Comparison of ENCODE assay signal across 8 cellular contexts in the genomic region with DNA sequence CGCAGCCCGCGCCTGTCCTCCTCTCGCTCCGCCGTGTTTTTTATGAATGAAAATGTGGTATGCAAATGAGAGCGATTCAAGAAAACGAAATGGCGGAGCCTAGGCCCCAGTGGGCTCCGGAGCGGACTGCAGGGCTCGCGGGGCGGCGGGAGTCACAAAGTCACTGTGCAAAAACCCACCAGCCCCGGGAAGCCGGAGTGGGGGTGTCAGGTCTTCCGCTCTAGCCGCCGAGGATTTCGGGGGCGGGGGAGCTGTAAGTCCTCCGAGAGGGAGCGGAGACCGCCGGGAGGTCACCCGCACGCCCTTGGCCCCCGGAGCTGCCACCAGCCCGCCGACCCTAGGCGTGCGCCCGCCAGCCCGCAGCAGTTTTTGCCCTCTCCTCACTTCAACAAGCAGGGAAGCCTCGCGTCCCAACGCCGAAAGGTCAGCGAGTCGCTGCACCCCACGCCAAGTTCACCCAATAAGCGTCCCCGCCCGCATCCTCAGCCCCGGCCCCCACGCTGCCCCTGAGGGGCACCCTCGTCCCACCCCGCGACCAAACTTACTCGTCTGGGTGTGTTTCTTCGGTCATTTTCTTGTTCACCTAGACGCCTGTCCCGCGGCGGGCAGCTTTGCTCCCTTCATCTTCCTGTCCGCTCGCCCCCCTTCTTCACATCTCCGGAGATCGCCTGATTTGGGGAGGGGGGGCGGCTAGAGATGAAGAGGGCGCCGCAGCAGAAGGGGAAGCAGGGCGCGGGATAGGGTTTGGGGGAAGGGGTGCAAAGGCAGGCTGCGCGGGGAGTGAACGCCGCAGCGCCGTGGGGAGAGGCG. TPM values are rescaled to one million over a fixed set of nuclear protein-coding genes. Genes with fewer than 3 reads are reported as not detected.
A peak's percentile ranks its signal among the peaks of the same experiment; 100 is the strongest.
DNase-seq lines count a peak whose midpoint lies in the region; ATAC-seq, FAIRE-seq and TF ChIP-seq lines count a peak whose summit lies in the region.

No MANE protein-coding gene starts in this region.

- no peaks in the 10 kb centered on the region for H3K9me3 ChIP-seq in right lobe of liver

- peak overlapping the region; percentile 70 to 84 (median 83) for H3K4me3 ChIP-seq in right lobe of liver

- DNase-seq in GM13977 (ENCODE audit: low spot score) (peak; percentile 76), NCI-H1092 treated with DMSO at 0.1 percent for 48 hours (lab: John Stamatoyannopoulos, UW) (peak; percentile 23), dedifferentiated amniotic fluid mesenchymal stem cell (ENCODE audit: extremely low spot score) (peak; percentile 38), right lobe of liver (peak; percentile 47 to 70 (median 60)), D721Med (ENCODE audit: insufficient read length, low spot score) (no peak)
- DNase-seq in activated CD4-positive, alpha-beta T cell treated with anti-CD3 and anti-CD28 coated beads for 1 hour: peak; percentile 19
- peak; percentile 15 to 21 for DNase-seq in stimulated activated CD4-positive, alpha-beta T cell treated with anti-CD3 and anti-CD28 coated beads, Interleukin-4, amount 100 ng/mL, for 48 hours (ENCODE audit: low read depth in 2 of 2)

- TF ChIP-seq POLR2A in right lobe of liver (IDR thresholded peaks at IDR 0.05): no peak

- 0% methylated on average over 41 of the region's 72 CpGs for WGBS in right lobe of liver (ENCODE audit: insufficient coverage, low coverage, low lambda C conversion rate, missing lambda C conversion rate)

- intact Hi-C loops in right lobe of liver (cut with DNase I): loop anchor here in 1 of 2 donors (10.0 kb wide), 1 partner anchor 57 kb away; no protein-coding TSS in a partner anchor

- H3K4me1 ChIP-seq in right lobe of liver: peaks cover 0 to 17% (median 5%) of the 10 kb centered on the region in 4 donors

- TF ChIP-seq CTCF in GM13977 (IDR thresholded peaks at IDR 0.05; ENCODE audit: extremely low read depth, insufficient read depth, missing control alignments): no peak
- TF ChIP-seq CTCF in right lobe of liver (IDR thresholded peaks at IDR 0.05): no peak
- TF ChIP-seq CTCF in D721Med (IDR thresholded peaks at IDR 0.05; ENCODE audit: insufficient read depth, missing control alignments): no peak

- H3K36me3 ChIP-seq in right lobe of liver: no peaks in the 10 kb centered on the region

- ATAC-seq in HG02588 (IDR thresholded peaks at IDR 0.05; ENCODE audit: unreplicated experiment): peak; percentile 24
- ATAC-seq in right lobe of liver: peak in 2 of 4 donors; percentile 0 to 2

- peak overlapping the region; percentile 89 to 91 (median 90) for H3K27ac ChIP-seq in right lobe of liver

- no peaks in the 10 kb centered on the region for H3K27me3 ChIP-seq in right lobe of liver

- FAIRE-seq in D721Med (lab: Jason Lieb, UNC): no peak

- in situ Hi-C loops in GM13977 (cut with MboI; ENCODE audit: low pct_unique_long_range_greater_than_20kb, low sequenced_read_pairs, unreplicated experiment): no loop called here

RNA-seq across cellular contexts. Expression of a gene that starts 0.8 kb away (rescaled TPM):
- total RNA-seq in right lobe of liver: 10 to 100 TPM; 11.0 to 22.5 (median 15.2) TPM
